1 cellular context compared by ENCODE assay signal in the genomic region with DNA sequence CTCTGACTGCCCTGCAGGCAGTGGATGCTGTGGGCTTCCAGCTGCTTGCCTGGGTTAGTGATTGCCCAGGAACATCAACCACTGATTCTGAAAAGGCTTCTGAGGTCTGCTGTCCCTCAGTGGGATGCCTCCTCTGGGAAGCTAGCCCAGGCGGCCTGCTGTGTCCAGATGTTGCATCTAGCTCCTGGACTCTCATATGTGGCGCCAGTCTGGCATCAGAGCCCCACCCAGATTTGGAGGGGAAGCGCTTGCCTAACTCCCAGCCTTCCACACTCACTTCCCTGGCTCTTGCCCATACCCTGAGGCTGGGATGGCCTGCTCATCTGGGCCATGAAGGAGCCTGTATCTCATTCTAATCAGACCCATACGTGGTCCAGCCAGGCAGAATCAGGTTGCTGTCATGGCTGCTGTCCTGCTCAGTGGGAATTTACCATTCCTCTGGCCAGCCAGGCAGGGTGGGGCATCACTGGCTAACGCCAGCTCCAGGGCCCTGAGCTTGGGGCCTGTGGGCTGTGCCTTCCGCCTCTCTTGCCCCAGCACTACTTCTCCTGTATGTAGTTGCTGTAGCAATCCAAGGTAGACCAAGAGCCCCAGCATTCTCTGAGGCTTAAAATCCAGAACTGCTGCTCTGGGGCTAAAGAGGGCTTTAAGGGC.
A peak's percentile ranks its signal among the peaks of the same experiment; 100 is the strongest.
TF ChIP-seq lines count a peak whose summit lies in the region.

No MANE protein-coding gene starts in this region.

TF ChIP-seq in K562, 482 proteins besides CTCF, POLR2A, EP300 and RAD21 (continued from another document):
- TF ChIP-seq, protein P1, sequence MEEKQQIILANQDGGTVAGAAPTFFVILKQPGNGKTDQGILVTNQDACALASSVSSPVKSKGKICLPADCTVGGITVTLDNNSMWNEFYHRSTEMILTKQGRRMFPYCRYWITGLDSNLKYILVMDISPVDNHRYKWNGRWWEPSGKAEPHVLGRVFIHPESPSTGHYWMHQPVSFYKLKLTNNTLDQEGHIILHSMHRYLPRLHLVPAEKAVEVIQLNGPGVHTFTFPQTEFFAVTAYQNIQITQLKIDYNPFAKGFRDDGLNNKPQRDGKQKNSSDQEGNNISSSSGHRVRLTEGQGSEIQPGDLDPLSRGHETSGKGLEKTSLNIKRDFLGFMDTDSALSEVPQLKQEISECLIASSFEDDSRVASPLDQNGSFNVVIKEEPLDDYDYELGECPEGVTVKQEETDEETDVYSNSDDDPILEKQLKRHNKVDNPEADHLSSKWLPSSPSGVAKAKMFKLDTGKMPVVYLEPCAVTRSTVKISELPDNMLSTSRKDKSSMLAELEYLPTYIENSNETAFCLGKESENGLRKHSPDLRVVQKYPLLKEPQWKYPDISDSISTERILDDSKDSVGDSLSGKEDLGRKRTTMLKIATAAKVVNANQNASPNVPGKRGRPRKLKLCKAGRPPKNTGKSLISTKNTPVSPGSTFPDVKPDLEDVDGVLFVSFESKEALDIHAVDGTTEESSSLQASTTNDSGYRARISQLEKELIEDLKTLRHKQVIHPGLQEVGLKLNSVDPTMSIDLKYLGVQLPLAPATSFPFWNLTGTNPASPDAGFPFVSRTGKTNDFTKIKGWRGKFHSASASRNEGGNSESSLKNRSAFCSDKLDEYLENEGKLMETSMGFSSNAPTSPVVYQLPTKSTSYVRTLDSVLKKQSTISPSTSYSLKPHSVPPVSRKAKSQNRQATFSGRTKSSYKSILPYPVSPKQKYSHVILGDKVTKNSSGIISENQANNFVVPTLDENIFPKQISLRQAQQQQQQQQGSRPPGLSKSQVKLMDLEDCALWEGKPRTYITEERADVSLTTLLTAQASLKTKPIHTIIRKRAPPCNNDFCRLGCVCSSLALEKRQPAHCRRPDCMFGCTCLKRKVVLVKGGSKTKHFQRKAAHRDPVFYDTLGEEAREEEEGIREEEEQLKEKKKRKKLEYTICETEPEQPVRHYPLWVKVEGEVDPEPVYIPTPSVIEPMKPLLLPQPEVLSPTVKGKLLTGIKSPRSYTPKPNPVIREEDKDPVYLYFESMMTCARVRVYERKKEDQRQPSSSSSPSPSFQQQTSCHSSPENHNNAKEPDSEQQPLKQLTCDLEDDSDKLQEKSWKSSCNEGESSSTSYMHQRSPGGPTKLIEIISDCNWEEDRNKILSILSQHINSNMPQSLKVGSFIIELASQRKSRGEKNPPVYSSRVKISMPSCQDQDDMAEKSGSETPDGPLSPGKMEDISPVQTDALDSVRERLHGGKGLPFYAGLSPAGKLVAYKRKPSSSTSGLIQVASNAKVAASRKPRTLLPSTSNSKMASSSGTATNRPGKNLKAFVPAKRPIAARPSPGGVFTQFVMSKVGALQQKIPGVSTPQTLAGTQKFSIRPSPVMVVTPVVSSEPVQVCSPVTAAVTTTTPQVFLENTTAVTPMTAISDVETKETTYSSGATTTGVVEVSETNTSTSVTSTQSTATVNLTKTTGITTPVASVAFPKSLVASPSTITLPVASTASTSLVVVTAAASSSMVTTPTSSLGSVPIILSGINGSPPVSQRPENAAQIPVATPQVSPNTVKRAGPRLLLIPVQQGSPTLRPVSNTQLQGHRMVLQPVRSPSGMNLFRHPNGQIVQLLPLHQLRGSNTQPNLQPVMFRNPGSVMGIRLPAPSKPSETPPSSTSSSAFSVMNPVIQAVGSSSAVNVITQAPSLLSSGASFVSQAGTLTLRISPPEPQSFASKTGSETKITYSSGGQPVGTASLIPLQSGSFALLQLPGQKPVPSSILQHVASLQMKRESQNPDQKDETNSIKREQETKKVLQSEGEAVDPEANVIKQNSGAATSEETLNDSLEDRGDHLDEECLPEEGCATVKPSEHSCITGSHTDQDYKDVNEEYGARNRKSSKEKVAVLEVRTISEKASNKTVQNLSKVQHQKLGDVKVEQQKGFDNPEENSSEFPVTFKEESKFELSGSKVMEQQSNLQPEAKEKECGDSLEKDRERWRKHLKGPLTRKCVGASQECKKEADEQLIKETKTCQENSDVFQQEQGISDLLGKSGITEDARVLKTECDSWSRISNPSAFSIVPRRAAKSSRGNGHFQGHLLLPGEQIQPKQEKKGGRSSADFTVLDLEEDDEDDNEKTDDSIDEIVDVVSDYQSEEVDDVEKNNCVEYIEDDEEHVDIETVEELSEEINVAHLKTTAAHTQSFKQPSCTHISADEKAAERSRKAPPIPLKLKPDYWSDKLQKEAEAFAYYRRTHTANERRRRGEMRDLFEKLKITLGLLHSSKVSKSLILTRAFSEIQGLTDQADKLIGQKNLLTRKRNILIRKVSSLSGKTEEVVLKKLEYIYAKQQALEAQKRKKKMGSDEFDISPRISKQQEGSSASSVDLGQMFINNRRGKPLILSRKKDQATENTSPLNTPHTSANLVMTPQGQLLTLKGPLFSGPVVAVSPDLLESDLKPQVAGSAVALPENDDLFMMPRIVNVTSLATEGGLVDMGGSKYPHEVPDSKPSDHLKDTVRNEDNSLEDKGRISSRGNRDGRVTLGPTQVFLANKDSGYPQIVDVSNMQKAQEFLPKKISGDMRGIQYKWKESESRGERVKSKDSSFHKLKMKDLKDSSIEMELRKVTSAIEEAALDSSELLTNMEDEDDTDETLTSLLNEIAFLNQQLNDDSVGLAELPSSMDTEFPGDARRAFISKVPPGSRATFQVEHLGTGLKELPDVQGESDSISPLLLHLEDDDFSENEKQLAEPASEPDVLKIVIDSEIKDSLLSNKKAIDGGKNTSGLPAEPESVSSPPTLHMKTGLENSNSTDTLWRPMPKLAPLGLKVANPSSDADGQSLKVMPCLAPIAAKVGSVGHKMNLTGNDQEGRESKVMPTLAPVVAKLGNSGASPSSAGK (IDR thresholded peaks at IDR 0.05), result no peak
- TF ChIP-seq NR2C1 (IDR thresholded peaks at IDR 0.05) (no peak), NR2C1 (tag; IDR thresholded peaks at IDR 0.05) (peak; percentile 49; the same call in 1 of the 2 replicates), SLC30A9 (CRISPR knock-in tag; IDR thresholded peaks at IDR 0.05) (no peak), CBX2 (IDR thresholded peaks at IDR 0.05; ENCODE audit: insufficient read depth, low read length, poor library complexity, severe bottlenecking) (no peak), ZNF408 (CRISPR knock-in tag; IDR thresholded peaks at IDR 0.05; ENCODE audit: low read depth) (no peak)
TF ChIP-seq in K562: peak in this region for 12.
